ENCODE assay signal across 9 cellular contexts in genomic region chrX:53223068-53223693, GRCh38. TPM values are rescaled to one million over a fixed set of nuclear protein-coding genes. Genes with fewer than 3 reads are reported as not detected.
DNase-seq lines count a peak whose midpoint lies in the region; ATAC-seq and TF ChIP-seq lines count a peak whose summit lies in the region.
"Had no signal": no experiment of that assay in that cellular context is flagged by ENCODE, and none has a peak within 500 bp of the region (broad histone marks: within the 10 kb centered on the region; RNA-seq: fewer than 3 reads in every experiment).

No MANE protein-coding gene starts in this region.

- no peaks in the 10 kb centered on the region for H3K27me3 ChIP-seq in right atrium auricular region
- H3K27me3 ChIP-seq in lung (ENCODE audit: control insufficient read depth, insufficient read depth): no peaks in the 10 kb centered on the region

- H3K4me3 ChIP-seq in right atrium auricular region: peak overlapping the region; percentile 92 to 98
- peak overlapping the region; percentile 96 for H3K4me3 ChIP-seq in astrocyte of the cerebellum (ENCODE audit: low read depth, low read length)
- H3K4me3 ChIP-seq in lung: peak overlapping the region; percentile 99

- ATAC-seq in Right ventricle myocardium superior (ENCODE audit: poor library complexity) (no peak), lung (ENCODE audit: insufficient read depth, low FRiP score) (no peak)

- H3K9me3 ChIP-seq in right atrium auricular region (no peaks in the 10 kb centered on the region), lung (ENCODE audit: control insufficient read depth in 2 of 2, insufficient read depth in 1 of 2, low read length in 1 of 2) (no peaks in the 10 kb centered on the region)

- intact Hi-C loops in Right ventricle myocardium superior (cut with DNase I): loop anchor here (5.0 kb wide), 1 partner anchor 151 kb away; no protein-coding TSS in a partner anchor

- H3K27ac ChIP-seq in right atrium auricular region (peak overlapping the region in 1 of 2 donors; percentile 87), lung (ENCODE audit: low read depth in 1 of 2, low read length in 1 of 2) (no peak overlapping the region)

- TF ChIP-seq CTCF in right atrium auricular region (IDR thresholded peaks at IDR 0.05) (no peak), astrocyte of the cerebellum (IDR thresholded peaks at IDR 0.05; ENCODE audit: low read depth, low read length, missing control alignments) (no peak), lung (IDR thresholded peaks at IDR 0.05; ENCODE audit: control extremely low read depth, extremely low read depth) (no peak)

- in situ Hi-C loops in astrocyte of the cerebellum (cut with HindIII; ENCODE audit: low sequenced_read_pairs): no loop called here

- DNase-seq in right atrium auricular region (ENCODE audit: low spot score): no peak
- DNase-seq in Right ventricle myocardium superior: no peak
- DNase-seq in astrocyte of the cerebellum (ENCODE audit: low read depth): no peak
- peak; percentile 32 for DNase-seq in lung (ENCODE audit: low spot score)
- DNase-seq in cortex of kidney (lab: John Stamatoyannopoulos, UW): no peak
- DNase-seq in HuH-7.5 (ENCODE audit: low spot score): no peak
- no peak for DNase-seq in NCI-H1105 (lab: John Stamatoyannopoulos, UW)
- DNase-seq in COR-L47 (lab: John Stamatoyannopoulos, UW): no peak
- DNase-seq: activated CD4-positive, alpha-beta T cell treated with anti-CD3 and anti-CD28 coated beads for 48 hours had no signal

- H3K36me3 ChIP-seq in right atrium auricular region: peaks cover 23% of the 10 kb centered on the region
- peaks cover 6 to 22% of the 10 kb centered on the region in 2 donors for H3K36me3 ChIP-seq in lung (ENCODE audit: control insufficient read depth in 2 of 2, insufficient read depth in 2 of 2, low read length in 2 of 2)

- H3K4me1 ChIP-seq in right atrium auricular region (peaks cover 0 to 37% of the 10 kb centered on the region in 2 donors), lung (ENCODE audit: control insufficient read depth in 2 of 2, insufficient read depth in 2 of 2, low read length in 2 of 2) (peaks cover 3 to 22% of the 10 kb centered on the region in 2 donors)

- WGBS in lung, 2 donors: 29 to 51% methylated on average over 2 of the region's 2 CpGs

RNA-seq across cellular contexts. Expression of gene KDM5C, which starts 1.8 kb away (rescaled TPM):
- total RNA-seq in right atrium auricular region (10 to 100 TPM; 48.7 to 50.4 TPM), Right ventricle myocardium superior (26.8 TPM), lung (100 to 1,000 TPM; 112 TPM)
- polyA plus RNA-seq in lung: 10 to 100 TPM; 36.1 to 44.9 TPM

RNA-seq across cellular contexts. Expression of gene IQSEC2, which starts 58.2 kb away (rescaled TPM):
- 10 to 100 TPM; 10.7 to 13.4 TPM for total RNA-seq in right atrium auricular region
- 10.5 TPM for total RNA-seq in Right ventricle myocardium superior
- total RNA-seq in lung: 10 to 100 TPM; 10.3 to 24.5 TPM
- polyA plus RNA-seq in lung: 10 to 100 TPM in 1 of 2 donors, 1 to 10 TPM in 1; 9.0 to 24.6 TPM
